In genomic region chr9:119368681-119369581, GRCh38 we compare ENCODE assay signal across 8 cellular contexts. TPM values are rescaled to one million over a fixed set of nuclear protein-coding genes. Genes with fewer than 3 reads are reported as not detected.
DNase-seq lines count a peak whose midpoint lies in the region; ATAC-seq and TF ChIP-seq lines count a peak whose summit lies in the region.

Gene BRINP1, minus strand, starts transcription at chr9:119369435. Its CDS starts 56,080 bp downstream, at chr9:119313355.

- H3K27me3 ChIP-seq in endocrine pancreas (ENCODE audit: control insufficient read depth, insufficient read depth, low read length) = peaks cover 3% of the 10 kb centered on the region

- no peak within 1 kb of the TSS for H3K9ac ChIP-seq in endocrine pancreas (ENCODE audit: control insufficient read depth, insufficient read depth, low read length)

- ATAC-seq in stimulated activated memory B cell treated with anti-CD40 and anti-IgM and Interleukin-4, amounts not matched to agents 10 μg/mL and 1 μg/mL and 100 μg/mL, for 72 hours = no peak
- no peak for ATAC-seq in HG03039 (IDR thresholded peaks at IDR 0.05; ENCODE audit: unreplicated experiment)

- no peaks in the 10 kb centered on the region for H3K4me1 ChIP-seq in endocrine pancreas (ENCODE audit: control insufficient read depth, insufficient read depth, low read length)

- TF ChIP-seq CTCF in mesothelial cell of epicardium (IDR thresholded peaks at IDR 0.05; ENCODE audit: unreplicated experiment) = no peak

- DNase-seq in COR-L47 (lab: John Stamatoyannopoulos, UW) = peak; percentile 79
- peak; percentile 83 for DNase-seq in NCI-H2227 (lab: John Stamatoyannopoulos, UW; ENCODE audit: unreplicated experiment)
- DNase-seq in mesothelial cell of epicardium (ENCODE audit: low spot score in 2 of 2, unreplicated experiment in 2 of 2) = peak; percentile 54 to 74
- no peak for DNase-seq in activated CD4-positive, alpha-beta T cell treated with anti-CD3 and anti-CD28 coated beads for 4 hours
- no peak for DNase-seq in stimulated activated CD4-positive, alpha-beta T cell treated with anti-CD3 and anti-CD28 coated beads, Interleukin-12 subunit alpha, Interleukin-12 subunit beta, amount 100 ng/mL, for 4 hours

- peaks cover 78% of the 10 kb centered on the region for H3K27me3 Mint-ChIP-seq in mesothelial cell of epicardium (ENCODE audit: low read depth)
- peaks cover 46% of the 10 kb centered on the region for H3K27me3 Mint-ChIP-seq in stimulated activated memory B cell treated with anti-CD40 and anti-IgM and Interleukin-4, amounts not matched to agents 10 μg/mL and 1 μg/mL and 100 μg/mL, for 72 hours

- peak within 1 kb of the TSS; percentile 81 for H3K4me3 Mint-ChIP-seq in mesothelial cell of epicardium
- no peak within 1 kb of the TSS for H3K4me3 Mint-ChIP-seq in stimulated activated memory B cell treated with anti-CD40 and anti-IgM and Interleukin-4, amounts not matched to agents 10 μg/mL and 1 μg/mL and 100 μg/mL, for 72 hours

- H3K36me3 Mint-ChIP-seq in mesothelial cell of epicardium = no peaks in the 10 kb centered on the region
- H3K36me3 Mint-ChIP-seq in stimulated activated memory B cell treated with anti-CD40 and anti-IgM and Interleukin-4, amounts not matched to agents 10 μg/mL and 1 μg/mL and 100 μg/mL, for 72 hours = no peaks in the 10 kb centered on the region

- H3K4me1 Mint-ChIP-seq in mesothelial cell of epicardium = peaks cover 19% of the 10 kb centered on the region
- H3K4me1 Mint-ChIP-seq in stimulated activated memory B cell treated with anti-CD40 and anti-IgM and Interleukin-4, amounts not matched to agents 10 μg/mL and 1 μg/mL and 100 μg/mL, for 72 hours = peaks cover 6% of the 10 kb centered on the region

- H3K9me3 ChIP-seq in endocrine pancreas (ENCODE audit: control insufficient read depth, low read length) = no peaks in the 10 kb centered on the region

- H3K27ac Mint-ChIP-seq in mesothelial cell of epicardium = no peak within 1 kb of the TSS
- H3K27ac Mint-ChIP-seq in stimulated activated memory B cell treated with anti-CD40 and anti-IgM and Interleukin-4, amounts not matched to agents 10 μg/mL and 1 μg/mL and 100 μg/mL, for 72 hours = no peak within 1 kb of the TSS

- H3K4me3 ChIP-seq in endocrine pancreas (ENCODE audit: control insufficient read depth, insufficient read depth, low read length) = peak within 1 kb of the TSS; percentile 62

- no peaks in the 10 kb centered on the region for H3K36me3 ChIP-seq in endocrine pancreas (ENCODE audit: control insufficient read depth, insufficient read depth, low read length)

- no peaks in the 10 kb centered on the region for H3K9me3 Mint-ChIP-seq in mesothelial cell of epicardium
- peaks cover 11% of the 10 kb centered on the region for H3K9me3 Mint-ChIP-seq in stimulated activated memory B cell treated with anti-CD40 and anti-IgM and Interleukin-4, amounts not matched to agents 10 μg/mL and 1 μg/mL and 100 μg/mL, for 72 hours

RNA-seq across cellular contexts. Expression of gene BRINP1, which starts in this region (rescaled TPM):
- 11.4 to 13.2 TPM (median 13.0 TPM) in 3 replicates for total RNA-seq in mesothelial cell of epicardium

Comparison
In these comparisons a context has a peak if more than half of its experiments do, and no peak if none do; other contexts are left out.
1. DNase-seq: peak in COR-L47 (single experiment), NCI-H2227 (single experiment) and mesothelial cell of epicardium (2 of 2); none in activated CD4-positive, alpha-beta T cell treated with anti-CD3 and anti-CD28 coated beads for 4 hours (0 of 2) and stimulated activated CD4-positive, alpha-beta T cell treated with anti-CD3 and anti-CD28 coated beads, Interleukin-12 subunit alpha, Interleukin-12 subunit beta, amount 100 ng/mL, for 4 hours (single experiment).